ENCODE assay signal across 8 cellular contexts in the genomic region with DNA sequence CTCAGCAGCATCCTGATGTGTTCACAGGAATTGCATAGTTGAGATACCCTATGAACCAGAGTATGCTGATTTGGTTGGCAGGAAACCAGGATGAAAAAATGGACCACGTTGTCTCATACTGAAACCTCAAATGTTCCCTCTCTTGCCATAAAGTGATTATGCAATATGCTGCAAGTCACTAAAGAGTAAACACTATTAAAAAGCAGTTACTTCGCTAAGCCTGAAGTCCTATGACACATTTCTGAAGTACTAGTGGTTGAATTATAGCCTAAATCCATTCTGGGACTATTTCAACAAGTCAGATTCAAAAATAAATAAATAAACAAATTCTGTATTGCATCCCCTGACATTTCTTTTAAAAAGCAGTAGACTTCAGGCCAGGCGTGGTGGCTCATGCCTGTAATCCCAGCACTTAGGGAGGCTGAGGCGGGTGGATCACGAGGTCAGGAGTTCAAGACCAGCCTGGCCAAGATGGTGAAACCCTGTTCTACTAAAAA.
DNase-seq lines count a peak whose midpoint lies in the region; ATAC-seq and TF ChIP-seq lines count a peak whose summit lies in the region.

No MANE protein-coding gene starts in this region.

- no peaks in the 10 kb centered on the region for H3K9me3 Mint-ChIP-seq in naive thymus-derived CD4-positive, alpha-beta T cell
- no peaks in the 10 kb centered on the region for H3K9me3 Mint-ChIP-seq in CD8-positive, alpha-beta T cell

- no peaks in the 10 kb centered on the region for H3K27me3 ChIP-seq in body of pancreas
- H3K27me3 ChIP-seq in naive thymus-derived CD4-positive, alpha-beta T cell (ENCODE audit: control insufficient read depth in 2 of 2, insufficient read depth in 2 of 2, low read length in 2 of 2): no peaks in the 10 kb centered on the region
- no peaks in the 10 kb centered on the region for H3K27me3 ChIP-seq in CD8-positive, alpha-beta T cell (ENCODE audit: insufficient read depth, low read length)

- peaks cover 0 to 34% (median 10%) of the 10 kb centered on the region in 5 donors for H3K36me3 Mint-ChIP-seq in naive thymus-derived CD4-positive, alpha-beta T cell
- H3K36me3 Mint-ChIP-seq in CD8-positive, alpha-beta T cell: no peaks in the 10 kb centered on the region

- peak overlapping the region in 1 of 9 donors; percentile 13 for H3K27ac Mint-ChIP-seq in naive thymus-derived CD4-positive, alpha-beta T cell
- H3K27ac Mint-ChIP-seq in CD8-positive, alpha-beta T cell: no peak overlapping the region

- H3K36me3 ChIP-seq in body of pancreas (replicated peaks in 1 of 2; ENCODE audit: insufficient read depth in 1 of 2, low read depth in 2 of 2): no peaks in the 10 kb centered on the region
- H3K36me3 ChIP-seq in naive thymus-derived CD4-positive, alpha-beta T cell (ENCODE audit: control insufficient read depth in 2 of 3, insufficient read depth in 3 of 3, low read length in 3 of 3): peaks cover 0 to 6% (median 0%) of the 10 kb centered on the region in 3 experiments
- no peaks in the 10 kb centered on the region for H3K36me3 ChIP-seq in CD8-positive, alpha-beta T cell (ENCODE audit: insufficient read depth, low read length)

- POLR2A ChIA-PET in naive thymus-derived CD4-positive, alpha-beta T cell (lab: Charles Lee): no interaction called here
- POLR2A ChIA-PET in CD8-positive, alpha-beta T cell (lab: Charles Lee): no interaction called here

- no peak overlapping the region for H3K4me3 Mint-ChIP-seq in naive thymus-derived CD4-positive, alpha-beta T cell
- no peak overlapping the region for H3K4me3 Mint-ChIP-seq in CD8-positive, alpha-beta T cell

- 60 to 67% methylated on average over 5 of the region's 5 CpGs for WGBS in body of pancreas, 2 donors

- peak; percentile 92 for DNase-seq in EL
- DNase-seq in HS-5 (ENCODE audit: low read depth): peak; percentile 91
- DNase-seq in body of pancreas: peak in 3 of 4 donors; percentile 27 to 68 (median 55)
- no peak for DNase-seq in naive thymus-derived CD4-positive, alpha-beta T cell
- DNase-seq in CD8-positive, alpha-beta T cell: no peak
- no peak for DNase-seq in retina

- CTCF ChIA-PET in naive thymus-derived CD4-positive, alpha-beta T cell (lab: Charles Lee): no interaction called here
- CTCF ChIA-PET in CD8-positive, alpha-beta T cell (lab: Charles Lee): no interaction called here

- intact Hi-C loops in body of pancreas (cut with DNase I): loop anchor here (10.0 kb wide), 1 partner anchor 49 kb away; no protein-coding TSS in a partner anchor
- intact Hi-C loops in naive thymus-derived CD4-positive, alpha-beta T cell (cut with micrococcal nuclease): no loop called here
- intact Hi-C loops in CD8-positive, alpha-beta T cell (cut with DNase I, micrococcal nuclease): no loop called here

- H3K27me3 Mint-ChIP-seq in naive thymus-derived CD4-positive, alpha-beta T cell: peaks cover 0 to 23% (median 0%) of the 10 kb centered on the region in 5 donors
- H3K27me3 Mint-ChIP-seq in CD8-positive, alpha-beta T cell (ENCODE audit: low read depth): no peaks in the 10 kb centered on the region

- ATAC-seq in GM21447 (IDR thresholded peaks at IDR 0.05; ENCODE audit: unreplicated experiment): peak; percentile 91
- ATAC-seq in body of pancreas: peak; percentile 70
- peak; percentile 42 for ATAC-seq in naive thymus-derived CD4-positive, alpha-beta T cell
- no peak for ATAC-seq in CD8-positive, alpha-beta T cell
- ATAC-seq in HG03521 (IDR thresholded peaks at IDR 0.05; ENCODE audit: unreplicated experiment): no peak

- no peaks in the 10 kb centered on the region for H3K9me3 ChIP-seq in body of pancreas
- H3K9me3 ChIP-seq in naive thymus-derived CD4-positive, alpha-beta T cell (ENCODE audit: control insufficient read depth in 2 of 3, low read length in 3 of 3): no peaks in the 10 kb centered on the region
- H3K9me3 ChIP-seq in CD8-positive, alpha-beta T cell (ENCODE audit: low read length): no peaks in the 10 kb centered on the region

- peak overlapping the region in 2 of 4 donors; percentile 31 to 57 for H3K27ac ChIP-seq in body of pancreas
- H3K27ac ChIP-seq in naive thymus-derived CD4-positive, alpha-beta T cell (ENCODE audit: low read depth, low read length): no peak overlapping the region
- no peak overlapping the region for H3K27ac ChIP-seq in CD8-positive, alpha-beta T cell (ENCODE audit: low read depth, low read length)

- peaks cover 76% of the 10 kb centered on the region for H3K4me1 ChIP-seq in body of pancreas
- no peaks in the 10 kb centered on the region for H3K4me1 ChIP-seq in naive thymus-derived CD4-positive, alpha-beta T cell (ENCODE audit: control insufficient read depth in 2 of 2, insufficient read depth in 2 of 2, low read length in 2 of 2)
- no peaks in the 10 kb centered on the region for H3K4me1 ChIP-seq in CD8-positive, alpha-beta T cell (ENCODE audit: insufficient read depth, low read length)

- no peak overlapping the region for H3K4me3 ChIP-seq in body of pancreas
- no peak overlapping the region for H3K4me3 ChIP-seq in naive thymus-derived CD4-positive, alpha-beta T cell (ENCODE audit: low read length)
- H3K4me3 ChIP-seq in CD8-positive, alpha-beta T cell (ENCODE audit: low read depth, low read length): no peak overlapping the region

- H3K4me1 Mint-ChIP-seq in naive thymus-derived CD4-positive, alpha-beta T cell: peaks cover 0 to 72% (median 4%) of the 10 kb centered on the region in 7 donors
- no peaks in the 10 kb centered on the region for H3K4me1 Mint-ChIP-seq in CD8-positive, alpha-beta T cell (ENCODE audit: low read depth)

- peak in 1 of 7 experiments; percentile 3 for TF ChIP-seq CTCF in body of pancreas (IDR thresholded peaks at IDR 0.05)
- TF ChIP-seq CTCF in CD8-positive, alpha-beta T cell (IDR thresholded peaks at IDR 0.05): no peak

- TF ChIP-seq POLR2A in body of pancreas (IDR thresholded peaks at IDR 0.05): no peak

Comparison
In these comparisons a context has a peak if more than half of its experiments do, and no peak if none do; other contexts are left out.
1. DNase-seq: peak in EL (single experiment), HS-5 (single experiment) and body of pancreas (3 of 4); none in naive thymus-derived CD4-positive, alpha-beta T cell (0 of 9), CD8-positive, alpha-beta T cell (0 of 7) and retina (single experiment).
2. ATAC-seq: peak in GM21447 (single experiment), body of pancreas (single experiment) and naive thymus-derived CD4-positive, alpha-beta T cell (single experiment); none in CD8-positive, alpha-beta T cell (single experiment) and HG03521 (single experiment).